In the genomic region with DNA sequence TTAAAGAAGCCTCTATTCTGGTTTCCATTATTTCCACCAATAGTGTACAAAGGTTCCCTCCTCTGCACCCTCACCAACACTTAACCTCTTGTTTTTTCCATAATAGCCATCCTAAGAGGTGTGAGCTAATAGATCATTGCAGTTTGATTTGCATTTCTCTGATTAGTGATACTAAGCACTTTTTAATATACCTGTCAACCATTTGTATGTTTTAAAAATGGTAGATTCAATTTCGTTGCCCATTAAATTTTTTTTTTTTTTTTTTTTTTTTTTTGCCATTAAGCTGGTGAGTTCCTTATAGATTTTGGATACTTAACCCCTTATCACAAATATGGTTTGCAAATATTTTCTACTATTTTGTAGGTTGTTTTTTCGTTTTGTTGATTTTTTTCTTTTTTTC, we compare ENCODE assay signal across 22 cellular contexts. TPM values are rescaled to one million over a fixed set of nuclear protein-coding genes. Genes with fewer than 3 reads are reported as not detected.
DNase-seq lines count a peak whose midpoint lies in the region; ATAC-seq, FAIRE-seq and TF ChIP-seq lines count a peak whose summit lies in the region.
"Had no signal": no experiment of that assay in that cellular context is flagged by ENCODE, and none has a peak within 500 bp of the region (broad histone marks: within the 10 kb centered on the region; RNA-seq: fewer than 3 reads in every experiment).

No MANE protein-coding gene starts in this region.

- H3K27ac Mint-ChIP-seq in T-helper 17 cell (peak overlapping the region; percentile 8), neural progenitor cell (no peak overlapping the region)
- H3K27ac Mint-ChIP-seq: CD4-positive, alpha-beta T cell had no signal

- H3K27me3 Mint-ChIP-seq in T-helper 17 cell (no peaks in the 10 kb centered on the region), neural progenitor cell (ENCODE audit: insufficient read depth, low read depth) (no peaks in the 10 kb centered on the region)
- H3K27me3 Mint-ChIP-seq: CD4-positive, alpha-beta T cell had no signal

- FAIRE-seq in GM19239 (lab: Jason Lieb, UNC) (peak; percentile 23), frontal cortex (lab: Jason Lieb, UNC) (peak; percentile 74)
- FAIRE-seq: GM12878, H1, HTR-8/SVneo, K562 had no signal

- peaks cover 36% of the 10 kb centered on the region for H3F3A ChIP-seq in neural progenitor cell (ENCODE audit: low read depth)

- H3K4me1 Mint-ChIP-seq in T-helper 17 cell, result peaks cover 66% of the 10 kb centered on the region
- H3K4me1 Mint-ChIP-seq in neural progenitor cell, result peaks cover 25% of the 10 kb centered on the region

- TF ChIP-seq CTCF in GM20000 (IDR thresholded peaks at IDR 0.05; ENCODE audit: extremely low read depth, missing control alignments), result no peak
- no peak for TF ChIP-seq CTCF in neural progenitor cell (IDR thresholded peaks at IDR 0.05)

- H3K4me3 ChIP-seq in BLaER1, result no peak overlapping the region
- H3K4me3 ChIP-seq in neural progenitor cell, result no peak overlapping the region
- H3K4me3 ChIP-seq: GM12878, K562 had no signal

- peak overlapping the region; percentile 33; the same call in 1 of the 2 replicates for H3K4me2 ChIP-seq in BLaER1
- no peak overlapping the region for H3K4me2 ChIP-seq in neural progenitor cell

- H2AFZ ChIP-seq in neural progenitor cell (replicated peaks), result no peak overlapping the region

- H3K4me3 Mint-ChIP-seq in T-helper 17 cell (no peak overlapping the region), neural progenitor cell (no peak overlapping the region)
- H3K4me3 Mint-ChIP-seq: H9 had no signal

- peaks cover 87% of the 10 kb centered on the region for H3K36me3 ChIP-seq in BLaER1
- H3K36me3 ChIP-seq in neural progenitor cell, result peaks cover 16% of the 10 kb centered on the region

- ATAC-seq in T-helper 17 cell (no peak), GM18520 (IDR thresholded peaks at IDR 0.05; ENCODE audit: unreplicated experiment) (no peak)
- ATAC-seq: GM12878, K562 had no signal

- H3K9me3 ChIP-seq in BLaER1, result no peaks in the 10 kb centered on the region
- H3K9me3 ChIP-seq in T-helper 17 cell (ENCODE audit: control insufficient read depth, low read length, poor library complexity, severe bottlenecking), result no peaks in the 10 kb centered on the region
- H3K9me3 ChIP-seq in neural progenitor cell (ENCODE audit: low read depth), result no peaks in the 10 kb centered on the region
- H3K9me3 ChIP-seq: BE2C, Caco-2 had no signal

- no peak overlapping the region for H3K27ac ChIP-seq in BLaER1
- H3K27ac ChIP-seq in neural progenitor cell, result no peak overlapping the region
- H3K27ac ChIP-seq: C4-2B had no signal

- H3K36me3 Mint-ChIP-seq in T-helper 17 cell (ENCODE audit: low read depth) (peaks cover 25% of the 10 kb centered on the region), neural progenitor cell (peaks cover 59% of the 10 kb centered on the region)

- peaks cover 100% of the 10 kb centered on the region for H4K20me1 ChIP-seq in BLaER1
- peaks cover 100% of the 10 kb centered on the region for H4K20me1 ChIP-seq in neural progenitor cell (ENCODE audit: low read depth)

- DNase-seq in GM19239 (ENCODE audit: insufficient read length, low spot score) (no peak), T-helper 17 cell (no peak), frontal cortex (ENCODE audit: low spot score in 2 of 2) (no peak), GM20000 (ENCODE audit: low spot score) (no peak), neural progenitor cell (ENCODE audit: low spot score) (no peak)
- no peak for DNase-seq in stimulated activated CD4-positive, alpha-beta T cell treated with anti-CD3 and anti-CD28 coated beads, Interleukin-1b, Interleukin-23, amount 100 ng/mL, for 48 hours
- DNase-seq: ACHN; BE2C; Caco-2; CD4-positive, alpha-beta T cell; DMS79; GF-D8; H9; IMR-90; Karpas-422 had no signal

- H3K9me3 Mint-ChIP-seq in neural progenitor cell, result no peaks in the 10 kb centered on the region
- H3K9me3 Mint-ChIP-seq: CD4-positive, alpha-beta T cell; H9 had no signal

- no peaks in the 10 kb centered on the region for H3K27me3 ChIP-seq in BLaER1
- no peaks in the 10 kb centered on the region for H3K27me3 ChIP-seq in neural progenitor cell
- H3K27me3 ChIP-seq: BE2C had no signal

- H3K79me2 ChIP-seq in neural progenitor cell (ENCODE audit: low read depth), result peaks cover 100% of the 10 kb centered on the region

- peaks cover 34% of the 10 kb centered on the region; the same call in 1 of the 2 replicates for H3K4me1 ChIP-seq in BLaER1
- H3K4me1 ChIP-seq in neural progenitor cell, result peaks cover 30% of the 10 kb centered on the region
- H3K4me1 ChIP-seq: BE2C had no signal

- H3K9ac ChIP-seq in BLaER1, result no peak overlapping the region
- H3K9ac ChIP-seq in neural progenitor cell, result no peak overlapping the region

RNA-seq across cellular contexts. Expression of a gene that starts 23.2 kb away (rescaled TPM):
- 100 to 1,000 TPM; 171 to 195 TPM for total RNA-seq in T-helper 17 cell
- total RNA-seq in frontal cortex, result 63.6 TPM
- 138 and 174 TPM in 2 replicates for total RNA-seq in neural progenitor cell (ENCODE audit: low replicate concordance)
